Comparison of ENCODE assay signal across 21 cellular contexts in the genomic region with DNA sequence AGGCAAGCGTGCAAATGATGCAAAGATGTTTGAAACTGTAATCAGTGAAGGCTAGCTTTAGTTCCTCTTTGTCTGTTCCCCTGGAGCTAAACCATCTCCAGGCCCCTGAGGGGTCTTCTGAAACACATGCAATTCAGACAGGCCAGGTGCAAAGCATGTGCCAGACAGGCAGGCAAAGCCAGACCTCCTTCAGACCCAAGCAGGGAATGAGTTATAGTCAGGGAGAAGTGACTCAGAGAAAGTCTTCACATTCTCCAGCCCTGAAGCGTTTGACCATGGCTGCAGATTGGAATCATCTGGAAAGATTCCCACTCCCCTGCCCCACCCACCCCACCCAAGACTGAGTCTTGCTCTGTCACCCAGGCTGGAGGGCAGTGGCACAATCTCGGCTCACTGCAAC.
DNase-seq lines count a peak whose midpoint lies in the region; ATAC-seq, FAIRE-seq and TF ChIP-seq lines count a peak whose summit lies in the region.
"Had no signal": no experiment of that assay in that cellular context is flagged by ENCODE, and none has a peak within 500 bp of the region (broad histone marks: within the 10 kb centered on the region; RNA-seq: fewer than 3 reads in every experiment).

No MANE protein-coding gene starts in this region.

- H3K9ac ChIP-seq in HepG2 (ENCODE audit: insufficient read depth, low read depth, low read length) (no peak overlapping the region), keratinocyte (ENCODE audit: control insufficient read depth, extremely low read depth, insufficient read depth, low read length) (no peak overlapping the region)
- H3K9ac ChIP-seq: KMS-11 had no signal

- in situ Hi-C loops in HepG2 (cut with HindIII; ENCODE audit: extremely low pct_ligation_motif_present, low pct_unique_long_range_greater_than_20kb) = no loop called here

- no peaks in the 10 kb centered on the region for H3K79me2 ChIP-seq in HepG2 (ENCODE audit: insufficient read depth, low read length)
- no peaks in the 10 kb centered on the region for H3K79me2 ChIP-seq in keratinocyte (ENCODE audit: control insufficient read depth, insufficient read depth, low read length)

- no peaks in the 10 kb centered on the region for H3K9me1 ChIP-seq in keratinocyte (ENCODE audit: control insufficient read depth, extremely low read depth, insufficient read depth, low read length)

- H3K27ac Mint-ChIP-seq in chondrocyte (ENCODE audit: unreplicated experiment) = peak overlapping the region; percentile 68
- H3K27ac Mint-ChIP-seq: CD4-positive, CD25-positive, alpha-beta regulatory T cell had no signal

- H4K20me1 ChIP-seq in HepG2 (ENCODE audit: insufficient read depth, low read length) (no peaks in the 10 kb centered on the region), keratinocyte (ENCODE audit: control insufficient read depth, extremely low read depth, insufficient read depth, low read length) (no peaks in the 10 kb centered on the region)

- no peak overlapping the region for H3K27ac ChIP-seq in HepG2 (ENCODE audit: extremely low read length, insufficient read depth, low read length)
- no peak overlapping the region for H3K27ac ChIP-seq in right lobe of liver
- H3K27ac ChIP-seq in keratinocyte (ENCODE audit: control insufficient read depth, insufficient read depth, low read length) = no peak overlapping the region
- H3K27ac ChIP-seq: KMS-11, Peyer's patch had no signal

- TF ChIP-seq EP300 in HepG2 (IDR thresholded peaks at IDR 0.05; ENCODE audit: low read depth in 2 of 2, low read length in 2 of 2) (no peak), HepG2 (CRISPR knock-in tag; IDR thresholded peaks at IDR 0.05; ENCODE audit: borderline replicate concordance) (no peak)

- CTCF ChIA-PET in HepG2 (lab: Yijun Ruan, JAX; ENCODE audit: low intra/inter-chr PET ratio, low total read pairs) = no interaction called here
- CTCF ChIA-PET in GM10248 (lab: Yijun Ruan, JAX) = interaction anchor here (1.1 kb wide), 1 partner anchor 9 kb away, joined by 3 read pairs; no protein-coding TSS in a partner anchor

- no peak overlapping the region for H2AFZ ChIP-seq in HepG2 (ENCODE audit: low read length)
- H2AFZ ChIP-seq in keratinocyte (ENCODE audit: control insufficient read depth, low read length) = no peak overlapping the region

- H3K36me3 Mint-ChIP-seq in chondrocyte (ENCODE audit: low read depth) = no peaks in the 10 kb centered on the region
- H3K36me3 Mint-ChIP-seq: CD4-positive, CD25-positive, alpha-beta regulatory T cell had no signal

- no peaks in the 10 kb centered on the region for H3K36me3 ChIP-seq in HepG2 (replicated peaks in 1 of 2; ENCODE audit: control insufficient read depth in 1 of 2, insufficient read depth in 2 of 2, low read length in 2 of 2)
- no peaks in the 10 kb centered on the region for H3K36me3 ChIP-seq in right lobe of liver
- no peaks in the 10 kb centered on the region for H3K36me3 ChIP-seq in keratinocyte (ENCODE audit: control insufficient read depth in 2 of 2, extremely low read depth in 1 of 2, insufficient read depth in 2 of 2, low read length in 2 of 2)
- H3K36me3 ChIP-seq: MG63, Peyer's patch had no signal

- no peak overlapping the region for H3K4me2 ChIP-seq in HepG2 (ENCODE audit: low read depth, low read length)
- H3K4me2 ChIP-seq in keratinocyte (ENCODE audit: control insufficient read depth, extremely low read depth, insufficient read depth, low read depth, low read length) = no peak overlapping the region
- H3K4me2 ChIP-seq: KMS-11 had no signal

- H3K4me3 ChIP-seq in HepG2 (replicated peaks in 1 of 3; ENCODE audit: insufficient read depth in 1 of 3, low read depth in 2 of 3, low read length in 3 of 3) = no peak overlapping the region
- H3K4me3 ChIP-seq in right lobe of liver = no peak overlapping the region
- H3K4me3 ChIP-seq in keratinocyte (ENCODE audit: control insufficient read depth in 2 of 3, extremely low read depth in 1 of 3, insufficient read depth in 2 of 3, low read depth in 1 of 3, low read length in 3 of 3) = no peak overlapping the region
- H3K4me3 ChIP-seq: MG63, Peyer's patch had no signal

- no peak for FAIRE-seq in HepG2 (lab: Jason Lieb, UNC)
- FAIRE-seq in keratinocyte (lab: Jason Lieb, UNC) = peak; percentile 34
- peak; percentile 88 for FAIRE-seq in urothelium cell line (lab: Jason Lieb, UNC)

- WGBS in HepG2 (ENCODE audit: low lambda C conversion rate) = 8% methylated on average over 2 of the region's 3 CpGs
- 91% methylated on average over 1 of the region's 3 CpGs for WGBS in right lobe of liver (ENCODE audit: insufficient coverage, low coverage, low lambda C conversion rate, missing lambda C conversion rate)

- dilution Hi-C loops in keratinocyte (cut with MboI; ENCODE audit: extremely low pct_ligation_motif_present, low sequenced_read_pairs) = no loop called here

- no peaks in the 10 kb centered on the region for H3K27me3 Mint-ChIP-seq in chondrocyte (ENCODE audit: low read depth)
- H3K27me3 Mint-ChIP-seq: CD4-positive, CD25-positive, alpha-beta regulatory T cell had no signal

- no peak for ATAC-seq in HepG2
- no peak for ATAC-seq in right lobe of liver

- peaks cover 1% of the 10 kb centered on the region for H3K9me3 Mint-ChIP-seq in chondrocyte (ENCODE audit: low read depth)

- no TSS peak for BruUV-seq in HepG2 (replicated peaks; lab: Mats Ljungman, UMichigan)

- TF ChIP-seq CTCF in HepG2 (CRISPR knock-in tag; IDR thresholded peaks at IDR 0.05) (no peak), right lobe of liver (IDR thresholded peaks at IDR 0.05) (no peak), chondrocyte (IDR thresholded peaks at IDR 0.05) (no peak), keratinocyte (optimal IDR thresholded peaks at IDR 0.05 in 1 of 3, IDR thresholded peaks at IDR 0.05 in 1 of 3, conservative IDR thresholded peaks at IDR 0.05 in 1 of 3; ENCODE audit: extremely low read depth in 1 of 3, insufficient read depth in 2 of 3, low read length in 3 of 3) (no peak), GM10248 (IDR thresholded peaks at IDR 0.05; ENCODE audit: control extremely low read depth, extremely low read depth, low read depth, missing control alignments) (no peak)

- peaks cover 32% of the 10 kb centered on the region for H3K4me1 Mint-ChIP-seq in chondrocyte (ENCODE audit: low read depth)
- H3K4me1 Mint-ChIP-seq: CD4-positive, CD25-positive, alpha-beta regulatory T cell had no signal

- POLR2A ChIA-PET in HepG2 (lab: Yijun Ruan, JAX) = no interaction called here
- POLR2A ChIA-PET in GM10248 (lab: Yijun Ruan, JAX) = no interaction called here

- no peak for TF ChIP-seq RAD21 in HepG2 (CRISPR knock-in tag; IDR thresholded peaks at IDR 0.05)

- no peaks in the 10 kb centered on the region for H3K9me3 ChIP-seq in HepG2 (ENCODE audit: low read length)
- no peaks in the 10 kb centered on the region for H3K9me3 ChIP-seq in right lobe of liver
- no peaks in the 10 kb centered on the region for H3K9me3 ChIP-seq in keratinocyte (ENCODE audit: control insufficient read depth, low read depth, low read length)
- H3K9me3 ChIP-seq: MG63, Peyer's patch had no signal

- TF ChIP-seq POLR2A in HepG2 (IDR thresholded peaks at IDR 0.05; ENCODE audit: insufficient read depth in 1 of 2, low read depth in 2 of 2, low read length in 2 of 2) (no peak), right lobe of liver (IDR thresholded peaks at IDR 0.05) (no peak)

- intact Hi-C loops in HepG2 (cut with micrococcal nuclease; ENCODE audit: unreplicated experiment) = no loop called here
- intact Hi-C loops in right lobe of liver (cut with DNase I) = no loop called here

- DNase-seq in HepG2 (ENCODE audit: low spot score) (no peak), right lobe of liver (no peak), chondrocyte (ENCODE audit: low spot score) (no peak), keratinocyte (ENCODE audit: low read depth, low spot score) (peak; percentile 45), urothelium cell line (ENCODE audit: low spot score) (peak; percentile 79), NCI-H187 treated with DMSO at 0.1 percent for 48 hours (lab: John Stamatoyannopoulos, UW) (no peak), GM10248 (ENCODE audit: extremely low spot score) (no peak), middle frontal gyrus (ENCODE audit: extremely low spot score, low spot score) (no peak)
- DNase-seq: Calu3; CD4-positive, CD25-positive, alpha-beta regulatory T cell; DMS79; GF-D8; GOT3; MG63; NCI-H1105 treated with DMSO at 0.1 percent for 48 hours; NCI-H1930; NCI-H2171 treated with DMSO at 0.1 percent for 48 hours; NCI-H510A treated with DMSO at 0.1 percent for 48 hours; Peyer's patch; SHP77 treated with DMSO at 0.1 percent for 48 hours had no signal

- H3K27me3 ChIP-seq in HepG2 (ENCODE audit: control insufficient read depth in 1 of 2, insufficient read depth in 2 of 2, low read length in 2 of 2) (no peaks in the 10 kb centered on the region), right lobe of liver (no peaks in the 10 kb centered on the region), keratinocyte (ENCODE audit: control insufficient read depth, extremely low read depth, insufficient read depth, low read length) (no peaks in the 10 kb centered on the region)
- H3K27me3 ChIP-seq: MG63, Peyer's patch had no signal

- H3K4me1 ChIP-seq in HepG2 (ENCODE audit: insufficient read depth, low read length) = no peaks in the 10 kb centered on the region
- no peaks in the 10 kb centered on the region for H3K4me1 ChIP-seq in right lobe of liver
- H3K4me1 ChIP-seq in keratinocyte (ENCODE audit: control insufficient read depth, extremely low read depth, insufficient read depth, low read length) = peaks cover 2% of the 10 kb centered on the region
- H3K4me1 ChIP-seq: Peyer's patch had no signal

- no peak overlapping the region for H3K4me3 Mint-ChIP-seq in chondrocyte (ENCODE audit: unreplicated experiment)
- H3K4me3 Mint-ChIP-seq: CD4-positive, CD25-positive, alpha-beta regulatory T cell had no signal

TF ChIP-seq in HepG2, 621 proteins besides CTCF, POLR2A, EP300 and RAD21:
- TF ChIP-seq MNT (IDR thresholded peaks at IDR 0.05) (peak; percentile 50), MTA3 (CRISPR knock-in tag; IDR thresholded peaks at IDR 0.05) (no peak), AKAP8 (CRISPR knock-in tag; IDR thresholded peaks at IDR 0.05) (no peak)
TF ChIP-seq in HepG2: peak in this region for 1.

Comparison
In these comparisons a context has a peak if more than half of its experiments do, and no peak if none do; other contexts are left out.
1. DNase-seq: peak in keratinocyte (single experiment) and urothelium cell line (single experiment); none in HepG2 (single experiment), right lobe of liver (0 of 3), chondrocyte (single experiment), NCI-H187 treated with DMSO at 0.1 percent for 48 hours (single experiment), GM10248 (single experiment) and middle frontal gyrus (single experiment).